8 cellular contexts compared by ENCODE assay signal in the genomic region with DNA sequence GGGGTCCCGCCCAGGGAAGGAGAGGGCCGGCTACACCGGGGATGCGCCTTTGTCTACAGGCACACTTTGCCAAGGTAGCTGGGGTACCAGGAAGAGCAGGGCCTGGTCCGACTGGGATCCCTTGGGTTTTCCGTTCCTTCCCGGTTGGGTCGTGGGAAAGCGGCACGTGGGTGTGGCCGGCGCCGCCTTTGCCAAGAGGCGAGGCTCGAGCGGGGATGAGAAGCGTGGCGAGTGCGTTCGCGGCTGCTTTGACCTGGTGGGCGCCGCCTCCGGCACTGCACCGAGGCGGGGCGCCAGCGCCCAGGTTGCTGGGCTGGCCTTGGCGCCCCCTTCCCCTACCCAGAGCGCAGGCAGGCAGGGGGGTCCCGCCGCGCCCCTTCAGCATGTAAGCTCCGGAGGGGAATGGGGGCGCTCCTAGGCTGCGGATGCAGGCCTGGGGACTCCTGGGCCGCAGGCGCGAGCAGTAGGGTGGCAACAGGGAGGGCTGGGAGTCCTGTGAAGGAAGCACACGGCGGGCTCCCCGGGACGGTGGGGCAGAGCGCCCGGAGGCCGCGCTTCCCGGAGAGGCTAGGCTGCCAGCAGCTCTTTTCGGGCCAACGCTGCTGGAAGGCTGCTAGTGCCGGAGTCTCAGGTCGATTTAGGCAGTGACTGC. TPM values are rescaled to one million over a fixed set of nuclear protein-coding genes. Genes with fewer than 3 reads are reported as not detected.
DNase-seq lines count a peak whose midpoint lies in the region; ATAC-seq and TF ChIP-seq lines count a peak whose summit lies in the region.

No MANE protein-coding gene starts in this region.

- intact Hi-C loops in colonic mucosa (cut with DNase I), result loop anchor here (5.0 to 10.0 kb wide), 2 partner anchors 113 to 205 kb away; no protein-coding TSS in a partner anchor

- CTCF ChIA-PET in activated naive CD4-positive, alpha-beta T cell treated with anti-CD3 and anti-CD28 coated beads, Interleukin-2, amount 10 ng/mL, durations not matched to agents 7 days and 5 days (lab: Charles Lee), result interaction anchor here (0.5 to 1.8 kb wide), 3 partner anchors 16 to 107 kb away, joined by 3 to 5 read pairs (median 4); no protein-coding TSS in a partner anchor

- H3K36me3 ChIP-seq in colonic mucosa (no peaks in the 10 kb centered on the region), lung (ENCODE audit: control insufficient read depth in 2 of 2, insufficient read depth in 2 of 2, low read length in 2 of 2) (peaks cover 0 to 11% of the 10 kb centered on the region in 2 donors), upper lobe of left lung (peaks cover 6 to 20% (median 10%) of the 10 kb centered on the region in 4 donors)

- H3K4me1 ChIP-seq in colonic mucosa, result peaks cover 13% of the 10 kb centered on the region
- H3K4me1 ChIP-seq in lung (ENCODE audit: control insufficient read depth in 2 of 2, insufficient read depth in 2 of 2, low read length in 2 of 2), result peaks cover 0 to 24% of the 10 kb centered on the region in 2 donors
- peaks cover 25 to 42% (median 29%) of the 10 kb centered on the region in 4 donors for H3K4me1 ChIP-seq in upper lobe of left lung

- H3K36me3 Mint-ChIP-seq in activated naive CD4-positive, alpha-beta T cell treated with anti-CD3 and anti-CD28 coated beads, Interleukin-2, amount 10 ng/mL, durations not matched to agents 7 days and 5 days, result peaks cover 4% of the 10 kb centered on the region

- peaks cover 20% of the 10 kb centered on the region for H3K4me1 Mint-ChIP-seq in activated naive CD4-positive, alpha-beta T cell treated with anti-CD3 and anti-CD28 coated beads, Interleukin-2, amount 10 ng/mL, durations not matched to agents 7 days and 5 days

- no peak for ATAC-seq in lung (ENCODE audit: insufficient read depth, low FRiP score)
- ATAC-seq in upper lobe of left lung (ENCODE audit: low FRiP score in 2 of 2), result peak in 1 of 2 donors; percentile 37
- no peak for ATAC-seq in HG03108 (IDR thresholded peaks at IDR 0.05; ENCODE audit: unreplicated experiment)
- no peak for ATAC-seq in GM19455 (IDR thresholded peaks at IDR 0.05; ENCODE audit: unreplicated experiment)

- TF ChIP-seq CTCF in colonic mucosa (IDR thresholded peaks at IDR 0.05) (no peak), lung (IDR thresholded peaks at IDR 0.05; ENCODE audit: control extremely low read depth, extremely low read depth) (no peak), upper lobe of left lung (IDR thresholded peaks at IDR 0.05) (no peak)

- H3K9ac ChIP-seq in colonic mucosa (ENCODE audit: low read depth in 2 of 2, low read length in 2 of 2), result peak overlapping the region; percentile 26 to 81

- H3K4me3 ChIP-seq in colonic mucosa (peak overlapping the region; percentile 54), lung (peak overlapping the region; percentile 44), upper lobe of left lung (peak overlapping the region in 3 of 4 donors; percentile 45 to 67 (median 54))

- TF ChIP-seq POLR2A in upper lobe of left lung (IDR thresholded peaks at IDR 0.05), result no peak

- H3K9me3 ChIP-seq in colonic mucosa (no peaks in the 10 kb centered on the region), lung (ENCODE audit: control insufficient read depth in 2 of 2, insufficient read depth in 1 of 2, low read length in 1 of 2) (no peaks in the 10 kb centered on the region), upper lobe of left lung (no peaks in the 10 kb centered on the region)

- 2 to 5% methylated on average over 51 to 52 of the region's 52 CpGs for WGBS in lung, 2 donors
- 5% methylated on average over 35 of the region's 52 CpGs; no CpG with 5 or more reads in 1 of the 2 donors for WGBS in upper lobe of left lung, 2 donors

- H3K9me3 Mint-ChIP-seq in activated naive CD4-positive, alpha-beta T cell treated with anti-CD3 and anti-CD28 coated beads, Interleukin-2, amount 10 ng/mL, durations not matched to agents 7 days and 5 days, result no peaks in the 10 kb centered on the region

- H3K27ac ChIP-seq in colonic mucosa (no peak overlapping the region), lung (ENCODE audit: low read depth in 1 of 2, low read length in 1 of 2) (no peak overlapping the region), upper lobe of left lung (peak overlapping the region in 2 of 4 donors; percentile 42 to 55)

- no peak for TF ChIP-seq EP300 in upper lobe of left lung (IDR thresholded peaks at IDR 0.05)

- H3K27ac Mint-ChIP-seq in activated naive CD4-positive, alpha-beta T cell treated with anti-CD3 and anti-CD28 coated beads, Interleukin-2, amount 10 ng/mL, durations not matched to agents 7 days and 5 days, result no peak overlapping the region

- H3K27me3 ChIP-seq in colonic mucosa, result no peaks in the 10 kb centered on the region
- no peaks in the 10 kb centered on the region for H3K27me3 ChIP-seq in lung (ENCODE audit: control insufficient read depth, insufficient read depth)
- H3K27me3 ChIP-seq in upper lobe of left lung, result peaks cover 0 to 19% (median 8%) of the 10 kb centered on the region in 4 donors

- peaks cover 68% of the 10 kb centered on the region for H3K27me3 Mint-ChIP-seq in activated naive CD4-positive, alpha-beta T cell treated with anti-CD3 and anti-CD28 coated beads, Interleukin-2, amount 10 ng/mL, durations not matched to agents 7 days and 5 days

- DNase-seq in activated naive CD4-positive, alpha-beta T cell treated with anti-CD3 and anti-CD28 coated beads, Interleukin-2, amount 10 ng/mL, durations not matched to agents 7 days and 5 days, result no peak
- no peak for DNase-seq in activated naive CD4-positive, alpha-beta T cell treated with Interleukin-2 at 50 U/mL for 16 hours
- DNase-seq in colonic mucosa, result peak; percentile 74
- peak; percentile 51 for DNase-seq in lung (ENCODE audit: low spot score)
- peak; percentile 41 to 90 for DNase-seq in upper lobe of left lung
- DNase-seq in cerebellar nuclear complex (lab: John Stamatoyannopoulos, UW), result no peak

- H3K4me3 Mint-ChIP-seq in activated naive CD4-positive, alpha-beta T cell treated with anti-CD3 and anti-CD28 coated beads, Interleukin-2, amount 10 ng/mL, durations not matched to agents 7 days and 5 days, result peak overlapping the region; percentile 52

RNA-seq across cellular contexts. Expression of gene HAS3, which starts 2.0 kb away (rescaled TPM):
- 10 to 100 TPM in 1 of 2 donors, 1 to 10 TPM in 1; 5.1 to 19.9 TPM for total RNA-seq in colonic mucosa
- 10 to 100 TPM; 24.0 to 37.5 TPM for total RNA-seq in lung
- polyA plus RNA-seq in lung, result 10 to 100 TPM in 1 of 2 donors, 1 to 10 TPM in 1; 5.1 to 14.0 TPM
- total RNA-seq in upper lobe of left lung, result 10 to 100 TPM in 4 of 6 donors, 1 to 10 TPM in 2; 4.5 to 32.0 (median 15.8) TPM

RNA-seq across cellular contexts. Expression of gene CHTF8, which starts 25.0 kb away (rescaled TPM):
- 100 to 1,000 TPM in 1 of 2 donors, 10 to 100 TPM in 1; 82.9 to 143 TPM for total RNA-seq in colonic mucosa
- 100 to 1,000 TPM in 1 of 2 donors, 10 to 100 TPM in 1; 92.5 to 101 TPM for total RNA-seq in lung
- 10 to 100 TPM; 26.0 to 70.5 TPM for polyA plus RNA-seq in lung
- total RNA-seq in upper lobe of left lung, result 100 to 1,000 TPM in 1 of 6 donors, 10 to 100 TPM in 5; 33.5 to 103 (median 70.6) TPM

RNA-seq across cellular contexts. Expression of gene UTP4, which starts 25.0 kb away (rescaled TPM):
- total RNA-seq in colonic mucosa, result 10 to 100 TPM; 19.2 to 32.9 TPM
- 10 to 100 TPM; 18.1 to 34.5 TPM for total RNA-seq in lung
- polyA plus RNA-seq in lung, result 10 to 100 TPM; 21.4 to 30.5 TPM
- 10 to 100 TPM; 10.9 to 38.8 (median 28.4) TPM for total RNA-seq in upper lobe of left lung

Comparison
In these comparisons a context has a peak if more than half of its experiments do, and no peak if none do; other contexts are left out.
1. DNase-seq: peak in colonic mucosa (single experiment), lung (single experiment) and upper lobe of left lung (2 of 2); none in activated naive CD4-positive, alpha-beta T cell treated with anti-CD3 and anti-CD28 coated beads, Interleukin-2, amount 10 ng/mL, durations not matched to agents 7 days and 5 days (single experiment), activated naive CD4-positive, alpha-beta T cell treated with Interleukin-2 at 50 U/mL for 16 hours (single experiment) and cerebellar nuclear complex (0 of 2).
2. Peak in every context shown above with its lines, with median percentiles within 50 percentile points of each other: H3K4me3 ChIP-seq.